Comparison of ENCODE assay signal across 9 cellular contexts in genomic region chr10:91925022-91925320, GRCh38. TPM values are rescaled to one million over a fixed set of nuclear protein-coding genes. Genes with fewer than 3 reads are reported as not detected.
DNase-seq lines count a peak whose midpoint lies in the region; TF ChIP-seq lines count a peak whose summit lies in the region.
"Had no signal": no experiment of that assay in that cellular context is flagged by ENCODE, and none has a peak within 500 bp of the region (broad histone marks: within the 10 kb centered on the region; RNA-seq: fewer than 3 reads in every experiment).

No MANE protein-coding gene starts in this region.

- no peak for TF ChIP-seq CTCF in BE2C (IDR thresholded peaks at IDR 0.05; ENCODE audit: low read depth, low read length)
- TF ChIP-seq CTCF in cardiac fibroblast (IDR thresholded peaks at IDR 0.05; ENCODE audit: low read depth, low read length): no peak

- peak overlapping the region; percentile 100 for H3K27ac ChIP-seq in muscle layer of duodenum (ENCODE audit: low read length)

- H3K27me3 ChIP-seq in BE2C (no peaks in the 10 kb centered on the region), muscle layer of duodenum (ENCODE audit: low read depth, low read length) (no peaks in the 10 kb centered on the region)

- peak overlapping the region; percentile 97 for H3K4me3 ChIP-seq in BE2C (ENCODE audit: low read depth, low read length)
- H3K4me3 ChIP-seq in Jurkat, Clone E6-1 (ENCODE audit: low read length): peak overlapping the region; percentile 93
- H3K4me3 ChIP-seq in cardiac fibroblast (replicated peaks in 1 of 2; ENCODE audit: low read depth in 2 of 2, low read length in 2 of 2): peak overlapping the region; percentile 25 to 87
- H3K4me3 ChIP-seq in muscle layer of duodenum (ENCODE audit: low read depth in 1 of 2, low read length in 2 of 2): peak overlapping the region; percentile 76 to 97

- DNase-seq in BE2C (no peak), cardiac fibroblast (ENCODE audit: low read depth in 2 of 2) (peak; percentile 44 to 46), mucosa of gallbladder (ENCODE audit: low spot score) (no peak), GM19240 (ENCODE audit: insufficient read length, low spot score) (no peak), amygdala (lab: John Stamatoyannopoulos, UW) (no peak), NCI-H1092 treated with DMSO at 0.1 percent for 48 hours (lab: John Stamatoyannopoulos, UW) (no peak)
- no peak for DNase-seq in Jurkat, Clone E6-1 (ENCODE audit: low read depth, low spot score)
- DNase-seq: anterior cingulate cortex had no signal

- H3K4me1 ChIP-seq in BE2C: no peaks in the 10 kb centered on the region
- H3K4me1 ChIP-seq in muscle layer of duodenum (ENCODE audit: control insufficient read depth in 1 of 2, insufficient read depth in 2 of 2, low read length in 2 of 2): peaks cover 0 to 19% of the 10 kb centered on the region in 2 donors

- H3K36me3 ChIP-seq in BE2C: peaks cover 12% of the 10 kb centered on the region
- H3K36me3 ChIP-seq in muscle layer of duodenum (ENCODE audit: control insufficient read depth in 1 of 2, insufficient read depth in 2 of 2, low read length in 2 of 2): peaks cover 0 to 11% of the 10 kb centered on the region in 2 donors

- H3K9me3 ChIP-seq in BE2C (no peaks in the 10 kb centered on the region), muscle layer of duodenum (ENCODE audit: control insufficient read depth in 1 of 2, low read length in 2 of 2) (no peaks in the 10 kb centered on the region)

RNA-seq across cellular contexts. Expression of gene BTAF1, which starts 1.4 kb away (rescaled TPM):
- 17.8 TPM for polyA plus RNA-seq in BE2C (2012; ENCODE audit: insufficient read depth, insufficient read length, low read depth)
- polyA plus RNA-seq in Jurkat, Clone E6-1 (2012; ENCODE audit: insufficient read depth, insufficient read length): 34.1 TPM
- 24.2 TPM for total RNA-seq in mucosa of gallbladder

RNA-seq across cellular contexts. Expression of gene FGFBP3, which starts 15.7 kb away (rescaled TPM):
- polyA plus RNA-seq in BE2C (2012; ENCODE audit: insufficient read depth, insufficient read length, low read depth): 8.5 TPM
- 2.3 TPM for polyA plus RNA-seq in Jurkat, Clone E6-1 (2012; ENCODE audit: insufficient read depth, insufficient read length)
- total RNA-seq in mucosa of gallbladder: 0.72 TPM

Comparison
In these comparisons a context has a peak if more than half of its experiments do, and no peak if none do; other contexts are left out.
1. DNase-seq: peak in cardiac fibroblast (2 of 2); none in BE2C (single experiment), Jurkat, Clone E6-1 (single experiment), mucosa of gallbladder (single experiment), GM19240 (single experiment), amygdala (0 of 56) and NCI-H1092 treated with DMSO at 0.1 percent for 48 hours (single experiment).
2. Peak in every context shown above with its lines, with median percentiles within 50 percentile points of each other: H3K4me3 ChIP-seq.